Comparison of ENCODE assay signal across 11 cellular contexts in genomic region chr7:153859239-153859638, GRCh38.
"Had no signal": no experiment of that assay in that cellular context is flagged by ENCODE, and none has a peak within 500 bp of the region (broad histone marks: within the 10 kb centered on the region; RNA-seq: fewer than 3 reads in every experiment).

No MANE protein-coding gene starts in this region.

- FAIRE-seq: H1, H54 had no signal

- H3K27ac ChIP-seq: GM23248 had no signal

- H3K9ac ChIP-seq: GM23248 had no signal

- H3K36me3 ChIP-seq: HAP-1 had no signal

- H3K4me1 ChIP-seq: HAP-1 had no signal

- H3K4me3 ChIP-seq: GM23248, GM23338, HAP-1 had no signal

- H2AFZ ChIP-seq: GM23248, GM23338 had no signal

- H3K9me3 ChIP-seq: HAP-1 had no signal

- ATAC-seq: GM23338, HCT116 had no signal

- H3K4me2 ChIP-seq: GM23338 had no signal

- DNase-seq: GM23248, GOT3, H7, H9, HCEC 1CT, HFFc6 had no signal
